29 cellular contexts compared by ENCODE assay signal in genomic region chr15:85367741-85368140, GRCh38.
"Had no signal": no experiment of that assay in that cellular context is flagged by ENCODE, and none has a peak within 500 bp of the region (broad histone marks: within the 10 kb centered on the region; RNA-seq: fewer than 3 reads in every experiment).

No MANE protein-coding gene starts in this region.

- H3K36me3 ChIP-seq: brain microvascular endothelial cell, gastroesophageal sphincter, pancreas, prostate gland, sigmoid colon had no signal

- ATAC-seq: activated CD8-positive, alpha-beta T cell treated with anti-CD3 and anti-CD28 coated beads for 36 hours; activated naive CD4-positive, alpha-beta T cell treated with anti-CD3 and anti-CD28 coated beads, Interleukin-2, amount 50 U/mL, for 72 hours; effector memory CD8-positive, alpha-beta T cell; gastroesophageal sphincter; left ventricle myocardium superior; pancreas; stimulated activated effector memory CD8-positive, alpha-beta T cell treated with anti-CD3 and anti-CD28 coated beads, Interleukin-12 subunit alpha, Interleukin-12 subunit beta, amount 100 ng/mL, for 72 hours; stimulated activated naive CD8-positive, alpha-beta T cell treated with anti-CD3 and anti-CD28 coated beads, Interleukin-15, amount 100 ng/mL, for 72 hours had no signal

- H3K27ac Mint-ChIP-seq: activated CD8-positive, alpha-beta T cell treated with anti-CD3 and anti-CD28 coated beads for 36 hours; activated naive CD4-positive, alpha-beta T cell treated with anti-CD3 and anti-CD28 coated beads, Interleukin-2, amount 50 U/mL, for 72 hours; effector memory CD8-positive, alpha-beta T cell; stimulated activated effector memory CD8-positive, alpha-beta T cell treated with anti-CD3 and anti-CD28 coated beads, Interleukin-12 subunit alpha, Interleukin-12 subunit beta, amount 100 ng/mL, for 72 hours; stimulated activated naive CD8-positive, alpha-beta T cell treated with anti-CD3 and anti-CD28 coated beads, Interleukin-15, amount 100 ng/mL, for 72 hours; type B pancreatic cell had no signal

- H3K4me1 ChIP-seq: gastroesophageal sphincter, pancreas, prostate gland, sigmoid colon had no signal

- H3K27ac ChIP-seq: brain microvascular endothelial cell, gastroesophageal sphincter, hepatocyte, pancreas, prostate gland, sigmoid colon, VCaP had no signal

- H3K27me3 ChIP-seq: brain microvascular endothelial cell, gastroesophageal sphincter, hepatocyte, pancreas, sigmoid colon had no signal

- H3K4me3 Mint-ChIP-seq: activated CD8-positive, alpha-beta T cell treated with anti-CD3 and anti-CD28 coated beads for 36 hours; effector memory CD8-positive, alpha-beta T cell; neural crest cell; stimulated activated effector memory CD8-positive, alpha-beta T cell treated with anti-CD3 and anti-CD28 coated beads, Interleukin-12 subunit alpha, Interleukin-12 subunit beta, amount 100 ng/mL, for 72 hours; stimulated activated naive CD8-positive, alpha-beta T cell treated with anti-CD3 and anti-CD28 coated beads, Interleukin-15, amount 100 ng/mL, for 72 hours; type B pancreatic cell had no signal

- H3K4me1 Mint-ChIP-seq: neural crest cell; stimulated activated effector memory CD8-positive, alpha-beta T cell treated with anti-CD3 and anti-CD28 coated beads, Interleukin-12 subunit alpha, Interleukin-12 subunit beta, amount 100 ng/mL, for 72 hours had no signal

- H3K27me3 Mint-ChIP-seq: activated CD8-positive, alpha-beta T cell treated with anti-CD3 and anti-CD28 coated beads for 36 hours; effector memory CD8-positive, alpha-beta T cell; stimulated activated naive CD8-positive, alpha-beta T cell treated with anti-CD3 and anti-CD28 coated beads, Interleukin-15, amount 100 ng/mL, for 72 hours had no signal

- DNase-seq: activated CD4-positive, alpha-beta T cell treated with anti-CD3 and anti-CD28 coated beads, Interleukin-2, amount 50 U/mL, for 1 hour; activated CD4-positive, CD25-positive, alpha-beta regulatory T cell treated with anti-CD3 and anti-CD28 coated beads, Interleukin-2, amount 50 U/mL, for 72 hours; activated CD8-positive, alpha-beta T cell treated with anti-CD3 and anti-CD28 coated beads for 36 hours; activated T-cell treated with anti-CD3 and anti-CD28 coated beads, Interleukin-2, amount 50 U/mL, for 48 hours; amniotic stem cell; brain microvascular endothelial cell; cortex of kidney; effector memory CD8-positive, alpha-beta T cell; erythroblast; islet precursor cell; left ventricle myocardium superior; nucleus accumbens; pancreas; retina; sigmoid colon; small intestine; stimulated activated CD4-positive, alpha-beta T cell treated with anti-CD3 and anti-CD28 coated beads, Interleukin-4, amount 100 ng/mL, for 24 hours; stimulated activated naive CD8-positive, alpha-beta T cell treated with anti-CD3 and anti-CD28 coated beads, Interleukin-15, amount 100 ng/mL, for 72 hours; substantia nigra; T-helper 1 cell; T-helper 9 cell had no signal

- H3K4me3 ChIP-seq: gastroesophageal sphincter, hepatocyte, pancreas, prostate gland, sigmoid colon had no signal

- H3K9me3 Mint-ChIP-seq: activated CD8-positive, alpha-beta T cell treated with anti-CD3 and anti-CD28 coated beads for 36 hours; activated naive CD4-positive, alpha-beta T cell treated with anti-CD3 and anti-CD28 coated beads, Interleukin-2, amount 50 U/mL, for 72 hours; effector memory CD8-positive, alpha-beta T cell; neural crest cell; stimulated activated effector memory CD8-positive, alpha-beta T cell treated with anti-CD3 and anti-CD28 coated beads, Interleukin-12 subunit alpha, Interleukin-12 subunit beta, amount 100 ng/mL, for 72 hours; stimulated activated naive CD8-positive, alpha-beta T cell treated with anti-CD3 and anti-CD28 coated beads, Interleukin-15, amount 100 ng/mL, for 72 hours had no signal

- H3K9me3 ChIP-seq: gastroesophageal sphincter, pancreas, prostate gland, sigmoid colon had no signal

- H3K36me3 Mint-ChIP-seq: activated naive CD4-positive, alpha-beta T cell treated with anti-CD3 and anti-CD28 coated beads, Interleukin-2, amount 50 U/mL, for 72 hours; stimulated activated effector memory CD8-positive, alpha-beta T cell treated with anti-CD3 and anti-CD28 coated beads, Interleukin-12 subunit alpha, Interleukin-12 subunit beta, amount 100 ng/mL, for 72 hours; type B pancreatic cell had no signal
